In genomic region chr11:82896183-82896582, GRCh38 we compare ENCODE assay signal across 22 cellular contexts. TPM values are rescaled to one million over a fixed set of nuclear protein-coding genes. Genes with fewer than 3 reads are reported as not detected.
DNase-seq lines count a peak whose midpoint lies in the region; ATAC-seq and TF ChIP-seq lines count a peak whose summit lies in the region.
"Had no signal": no experiment of that assay in that cellular context is flagged by ENCODE, and none has a peak within 500 bp of the region (broad histone marks: within the 10 kb centered on the region; RNA-seq: fewer than 3 reads in every experiment).

No MANE protein-coding gene starts in this region.

- no peaks in the 10 kb centered on the region for H3K36me3 ChIP-seq in spleen
- H3K36me3 ChIP-seq: BLaER1, HAP-1, Peyer's patch had no signal

- TF ChIP-seq CTCF in spleen (IDR thresholded peaks at IDR 0.05 in 8 of 11, conservative IDR thresholded peaks at IDR 0.05 in 3 of 11), result no peak

- H3K4me3 Mint-ChIP-seq in activated T-cell treated with anti-CD3 and anti-CD28 coated beads, Interleukin-2, amount 50 U/mL, for 72 hours, result no peak overlapping the region
- peak overlapping the region; percentile 32 for H3K4me3 Mint-ChIP-seq in dendritic cell treated with granulocyte-macrophage colony-stimulating factor and Interleukin-4, amounts not matched to agents 40 ng/mL and 50 ng/mL, for 4 days
- H3K4me3 Mint-ChIP-seq: CD4-positive, alpha-beta T cell; GM23338 had no signal

- intact Hi-C loops in dendritic cell treated with granulocyte-macrophage colony-stimulating factor and Interleukin-4, amounts not matched to agents 40 ng/mL and 50 ng/mL, for 4 days (cut with micrococcal nuclease), result no loop called here
- intact Hi-C loops in spleen (cut with DNase I; ENCODE audit: low total_unique reads), result no loop called here
- intact Hi-C loops in posterior cingulate gyrus (cut with DNase I), result no loop called here

- WGBS in spleen, 5 donors, result 89 to 94% (median 92%) methylated on average over 6 of the region's 6 CpGs

- H3K27me3 Mint-ChIP-seq in activated T-cell treated with anti-CD3 and anti-CD28 coated beads, Interleukin-2, amount 50 U/mL, for 72 hours (ENCODE audit: low read depth), result no peaks in the 10 kb centered on the region
- no peaks in the 10 kb centered on the region for H3K27me3 Mint-ChIP-seq in dendritic cell treated with granulocyte-macrophage colony-stimulating factor and Interleukin-4, amounts not matched to agents 40 ng/mL and 50 ng/mL, for 4 days
- H3K27me3 Mint-ChIP-seq: CD4-positive, alpha-beta T cell had no signal

- ATAC-seq in activated T-cell treated with anti-CD3 and anti-CD28 coated beads, Interleukin-2, amount 50 U/mL, for 72 hours (replicated peaks in 1 of 2), result no peak
- ATAC-seq in HG02763 (IDR thresholded peaks at IDR 0.05; ENCODE audit: unreplicated experiment), result no peak
- ATAC-seq: GM23338 had no signal

- H3K27ac ChIP-seq in spleen, result peak overlapping the region in 7 of 8 donors; percentile 5 to 84 (median 67)
- H3K27ac ChIP-seq: 22Rv1, BLaER1, HL-60 had no signal

- no peaks in the 10 kb centered on the region for H3K9me3 Mint-ChIP-seq in activated T-cell treated with anti-CD3 and anti-CD28 coated beads, Interleukin-2, amount 50 U/mL, for 72 hours
- no peaks in the 10 kb centered on the region for H3K9me3 Mint-ChIP-seq in dendritic cell treated with granulocyte-macrophage colony-stimulating factor and Interleukin-4, amounts not matched to agents 40 ng/mL and 50 ng/mL, for 4 days
- H3K9me3 Mint-ChIP-seq: CD4-positive, alpha-beta T cell; GM23338 had no signal

- H3K27ac Mint-ChIP-seq in activated T-cell treated with anti-CD3 and anti-CD28 coated beads, Interleukin-2, amount 50 U/mL, for 72 hours, result peak overlapping the region; percentile 44
- peak overlapping the region; percentile 70 for H3K27ac Mint-ChIP-seq in dendritic cell treated with granulocyte-macrophage colony-stimulating factor and Interleukin-4, amounts not matched to agents 40 ng/mL and 50 ng/mL, for 4 days
- H3K27ac Mint-ChIP-seq: CD4-positive, alpha-beta T cell; GM23338 had no signal

- peak overlapping the region in 1 of 8 donors; percentile 20 for H3K4me3 ChIP-seq in spleen
- H3K4me3 ChIP-seq: BLaER1, GM23338, HAP-1, Peyer's patch had no signal

- peaks cover 34% of the 10 kb centered on the region for H3K4me1 Mint-ChIP-seq in activated T-cell treated with anti-CD3 and anti-CD28 coated beads, Interleukin-2, amount 50 U/mL, for 72 hours (ENCODE audit: low read depth)
- peaks cover 56% of the 10 kb centered on the region for H3K4me1 Mint-ChIP-seq in dendritic cell treated with granulocyte-macrophage colony-stimulating factor and Interleukin-4, amounts not matched to agents 40 ng/mL and 50 ng/mL, for 4 days (ENCODE audit: low read depth)

- DNase-seq in activated T-cell treated with anti-CD3 and anti-CD28 coated beads, Interleukin-2, amount 50 U/mL, for 72 hours, result no peak
- DNase-seq in activated T-cell treated with anti-CD3 and anti-CD28 coated beads for 4 hours, result no peak
- no peak for DNase-seq in spleen
- no peak for DNase-seq in HPDE6-E6E7 (ENCODE audit: extremely low spot score)
- DNase-seq in posterior cingulate gyrus, result no peak
- DNase-seq: CD4-positive, alpha-beta T cell; NCI-H1048; NCI-H1417 treated with DMSO at 0.1 percent for 48 hours; NCI-H1694 treated with DMSO at 0.1 percent for 48 hours; NCI-H2081 treated with DMSO at 0.1 percent for 48 hours; NCI-H2171; NCI-H226; NCI-H510A; SHP77 treated with DMSO at 0.1 percent for 48 hours had no signal

- H3K4me1 ChIP-seq in spleen, result peaks cover 12 to 89% (median 61%) of the 10 kb centered on the region in 6 donors

- H3K27me3 ChIP-seq in spleen (replicated peaks in 1 of 7), result peaks cover 0 to 24% (median 0%) of the 10 kb centered on the region in 7 donors
- H3K27me3 ChIP-seq: BLaER1, Peyer's patch had no signal

- no peaks in the 10 kb centered on the region for H3K9me3 ChIP-seq in spleen
- H3K9me3 ChIP-seq: BLaER1, HAP-1, Peyer's patch had no signal

- TF ChIP-seq POLR2A in spleen (IDR thresholded peaks at IDR 0.05), result no peak

- H3K36me3 Mint-ChIP-seq in activated T-cell treated with anti-CD3 and anti-CD28 coated beads, Interleukin-2, amount 50 U/mL, for 72 hours (ENCODE audit: insufficient read depth in 2 of 2), result peaks cover 3 to 5% of the 10 kb centered on the region in 2 donors
- peaks cover 30% of the 10 kb centered on the region for H3K36me3 Mint-ChIP-seq in dendritic cell treated with granulocyte-macrophage colony-stimulating factor and Interleukin-4, amounts not matched to agents 40 ng/mL and 50 ng/mL, for 4 days (ENCODE audit: low read depth)

RNA-seq across cellular contexts. Expression of gene PRCP, which starts 4.0 kb away (rescaled TPM):
- total RNA-seq in activated T-cell treated with anti-CD3 and anti-CD28 coated beads, Interleukin-2, amount 50 U/mL, for 72 hours, result 10 to 100 TPM; 35.3 to 35.9 TPM
- 10 to 100 TPM; 54.5 to 85.7 (median 66.7) TPM for total RNA-seq in spleen
- 10 to 100 TPM; 22.2 to 32.9 (median 29.1) TPM for polyA plus RNA-seq in spleen

RNA-seq across cellular contexts. Expression of gene DDIAS, which starts 5.4 kb away (rescaled TPM):
- 10 to 100 TPM; 15.0 to 19.5 TPM for total RNA-seq in activated T-cell treated with anti-CD3 and anti-CD28 coated beads, Interleukin-2, amount 50 U/mL, for 72 hours
- 10 to 100 TPM in 3 of 7 donors, 1 to 10 TPM in 4; 3.9 to 11.1 (median 8.2) TPM for total RNA-seq in spleen
- 1 to 10 TPM; 1.5 to 4.1 (median 1.7) TPM for polyA plus RNA-seq in spleen
